ENCODE assay signal across 20 cellular contexts in the genomic region with DNA sequence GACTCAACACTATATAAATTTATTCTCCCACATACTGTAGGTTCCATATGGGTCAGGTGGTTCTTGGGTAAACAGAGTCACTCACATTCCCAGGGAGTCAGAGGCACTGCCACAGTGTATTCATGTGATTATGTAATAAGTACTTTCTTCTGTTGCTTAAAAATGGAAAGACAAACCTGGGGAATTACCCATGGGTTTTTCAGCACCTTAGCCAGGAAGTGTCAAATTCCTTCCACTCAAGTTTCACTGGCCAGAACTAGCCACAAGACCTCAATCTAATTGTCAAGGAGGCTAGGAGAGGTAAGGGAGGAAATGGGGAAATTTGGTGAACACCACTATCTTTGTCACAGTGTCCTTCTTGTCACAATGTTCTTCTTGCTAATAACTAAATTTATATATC.
A peak's percentile ranks its signal among the peaks of the same experiment; 100 is the strongest.
DNase-seq lines count a peak whose midpoint lies in the region; ATAC-seq, FAIRE-seq and TF ChIP-seq lines count a peak whose summit lies in the region.
"Had no signal": no experiment of that assay in that cellular context is flagged by ENCODE, and none has a peak within 500 bp of the region (broad histone marks: within the 10 kb centered on the region; RNA-seq: fewer than 3 reads in every experiment).

No MANE protein-coding gene starts in this region.

- H4K20me1 ChIP-seq in GM23338 (replicated peaks; ENCODE audit: insufficient read depth) (no peaks in the 10 kb centered on the region), OCI-LY7 (ENCODE audit: insufficient read depth, low read length) (no peaks in the 10 kb centered on the region), neural progenitor cell (ENCODE audit: low read depth) (no peaks in the 10 kb centered on the region), HepG2 (ENCODE audit: insufficient read depth, low read length) (no peaks in the 10 kb centered on the region)

- POLR2A ChIA-PET in OCI-LY7 (lab: Charles Lee), result interaction anchor here (0.7 kb wide), 1 partner anchor 33 kb away, joined by 4 read pairs; no protein-coding TSS in a partner anchor
- POLR2A ChIA-PET in HepG2 (lab: Yijun Ruan, JAX), result no interaction called here

- no TSS peak for BruUV-seq in OCI-LY7 (replicated peaks; lab: Mats Ljungman, UMichigan)
- no TSS peak for BruUV-seq in HepG2 (replicated peaks; lab: Mats Ljungman, UMichigan)

- TF ChIP-seq EP300 in HepG2 (IDR thresholded peaks at IDR 0.05; ENCODE audit: low read depth in 2 of 2, low read length in 2 of 2) (no peak), HepG2 (CRISPR knock-in tag; IDR thresholded peaks at IDR 0.05; ENCODE audit: borderline replicate concordance) (no peak)

- in situ Hi-C loops in HepG2 (cut with HindIII; ENCODE audit: extremely low pct_ligation_motif_present, low pct_unique_long_range_greater_than_20kb), result no loop called here

- H3K36me3 ChIP-seq in GM23338 (ENCODE audit: insufficient read depth) (no peaks in the 10 kb centered on the region), OCI-LY7 (ENCODE audit: insufficient read depth, low read length) (no peaks in the 10 kb centered on the region), neural progenitor cell (no peaks in the 10 kb centered on the region), HepG2 (replicated peaks in 1 of 2; ENCODE audit: control insufficient read depth in 1 of 2, insufficient read depth in 2 of 2, low read length in 2 of 2) (no peaks in the 10 kb centered on the region)
- H3K36me3 ChIP-seq: Peyer's patch had no signal

- H3K79me2 ChIP-seq in GM23338 (replicated peaks; ENCODE audit: insufficient read depth) (no peaks in the 10 kb centered on the region), OCI-LY7 (ENCODE audit: insufficient read depth, low read depth, low read length) (no peaks in the 10 kb centered on the region), neural progenitor cell (ENCODE audit: low read depth) (no peaks in the 10 kb centered on the region), HepG2 (ENCODE audit: insufficient read depth, low read length) (no peaks in the 10 kb centered on the region)

- H3F3A ChIP-seq in GM23338 (replicated peaks; ENCODE audit: low read depth), result no peaks in the 10 kb centered on the region
- H3F3A ChIP-seq in neural progenitor cell (ENCODE audit: low read depth), result no peaks in the 10 kb centered on the region

- no peak overlapping the region for H3K4me3 Mint-ChIP-seq in GM23338
- no peak overlapping the region for H3K4me3 Mint-ChIP-seq in neural progenitor cell

- TF ChIP-seq CTCF in GM12865 (IDR thresholded peaks at IDR 0.05; ENCODE audit: insufficient read depth, low read depth, low read length, missing control alignments) (no peak), GM23338 (conservative IDR thresholded peaks at IDR 0.05; ENCODE audit: low read depth in 2 of 2) (no peak), OCI-LY7 (conservative IDR thresholded peaks at IDR 0.05; ENCODE audit: low read length) (no peak), neural progenitor cell (IDR thresholded peaks at IDR 0.05) (no peak), HepG2 (CRISPR knock-in tag; IDR thresholded peaks at IDR 0.05) (no peak)

- H3K9me3 Mint-ChIP-seq in GM23338 (no peaks in the 10 kb centered on the region), neural progenitor cell (no peaks in the 10 kb centered on the region)

- H3K9me2 ChIP-seq in GM23338 (ENCODE audit: insufficient read depth) (no peaks in the 10 kb centered on the region), OCI-LY7 (ENCODE audit: insufficient read depth, low read length) (no peaks in the 10 kb centered on the region)
- H3K9me2 ChIP-seq: SK-N-SH had no signal

- intact Hi-C loops in OCI-LY7 (cut with micrococcal nuclease; ENCODE audit: unreplicated experiment), result no loop called here
- intact Hi-C loops in HepG2 (cut with micrococcal nuclease; ENCODE audit: unreplicated experiment), result no loop called here

- no peaks in the 10 kb centered on the region for H3K27me3 ChIP-seq in GM23338 (ENCODE audit: insufficient read depth)
- no peaks in the 10 kb centered on the region for H3K27me3 ChIP-seq in neural progenitor cell
- no peaks in the 10 kb centered on the region for H3K27me3 ChIP-seq in HepG2 (ENCODE audit: control insufficient read depth in 1 of 2, insufficient read depth in 2 of 2, low read length in 2 of 2)
- H3K27me3 ChIP-seq: Peyer's patch had no signal

- no peak for TF ChIP-seq RAD21 in HepG2 (CRISPR knock-in tag; IDR thresholded peaks at IDR 0.05)

- no peaks in the 10 kb centered on the region for H3K9me3 ChIP-seq in OCI-LY7 (ENCODE audit: low read length)
- no peaks in the 10 kb centered on the region for H3K9me3 ChIP-seq in neural progenitor cell (ENCODE audit: low read depth)
- H3K9me3 ChIP-seq in HepG2 (ENCODE audit: low read length), result peaks cover 15% of the 10 kb centered on the region
- H3K9me3 ChIP-seq: Peyer's patch, SK-N-SH had no signal

- no peak overlapping the region for H3K27ac ChIP-seq in GM23338 (ENCODE audit: low read depth)
- H3K27ac ChIP-seq in OCI-LY7 (ENCODE audit: low read depth, low read length, poor library complexity, severe bottlenecking), result no peak overlapping the region
- no peak overlapping the region for H3K27ac ChIP-seq in neural progenitor cell
- no peak overlapping the region for H3K27ac ChIP-seq in HepG2 (ENCODE audit: extremely low read length, insufficient read depth, low read length)
- H3K27ac ChIP-seq: HL-60, Peyer's patch had no signal

- DNase-seq in GM12865 (ENCODE audit: low read depth), result peak; percentile 5
- peak; percentile 8 for DNase-seq in GM23338 (ENCODE audit: low spot score)
- DNase-seq in Kasumi-1 (lab: John Stamatoyannopoulos, UW), result peak; percentile 23 to 26
- peak; percentile 10 for DNase-seq in kidney tubule cell (ENCODE audit: low spot score)
- DNase-seq in OCI-LY7 (ENCODE audit: low spot score), result no peak
- DNase-seq in neural progenitor cell (ENCODE audit: low spot score), result no peak
- no peak for DNase-seq in NCI-H2107 treated with DMSO at 0.1 percent for 48 hours (lab: John Stamatoyannopoulos, UW; ENCODE audit: unreplicated experiment)
- no peak for DNase-seq in HepG2 (ENCODE audit: low spot score)
- DNase-seq: C1 segment of cervical spinal cord, DND-41, GF-D8, HCEC 1CT, NCI-H2029, NCI-H510A treated with DMSO at 0.1 percent for 48 hours, Peyer's patch, Right ventricle myocardium superior, SK-N-SH, T-helper 1 cell had no signal

- peaks cover 17% of the 10 kb centered on the region for H3K4me1 ChIP-seq in GM23338 (ENCODE audit: insufficient read depth)
- no peaks in the 10 kb centered on the region for H3K4me1 ChIP-seq in OCI-LY7 (ENCODE audit: insufficient read depth, low read length, poor library complexity, severe bottlenecking)
- peaks cover 4% of the 10 kb centered on the region for H3K4me1 ChIP-seq in neural progenitor cell
- H3K4me1 ChIP-seq in HepG2 (ENCODE audit: insufficient read depth, low read length), result no peaks in the 10 kb centered on the region
- H3K4me1 ChIP-seq: Peyer's patch had no signal

- H3K9ac ChIP-seq in neural progenitor cell, result no peak overlapping the region
- H3K9ac ChIP-seq in HepG2 (ENCODE audit: insufficient read depth, low read depth, low read length), result no peak overlapping the region
- H3K9ac ChIP-seq: SK-N-SH had no signal

- peaks cover 32% of the 10 kb centered on the region for H3K4me1 Mint-ChIP-seq in GM23338
- H3K4me1 Mint-ChIP-seq in neural progenitor cell, result peaks cover 26% of the 10 kb centered on the region

- H3K27ac Mint-ChIP-seq in GM23338, result no peak overlapping the region
- no peak overlapping the region for H3K27ac Mint-ChIP-seq in neural progenitor cell

- H3K27me3 Mint-ChIP-seq in GM23338 (ENCODE audit: insufficient read depth, low read depth, poor library complexity), result peaks cover 2% of the 10 kb centered on the region
- no peaks in the 10 kb centered on the region for H3K27me3 Mint-ChIP-seq in neural progenitor cell (ENCODE audit: insufficient read depth, low read depth)

- no peak overlapping the region for H2AFZ ChIP-seq in GM23338
- H2AFZ ChIP-seq in OCI-LY7 (ENCODE audit: low read length), result no peak overlapping the region
- H2AFZ ChIP-seq in neural progenitor cell (replicated peaks), result no peak overlapping the region
- no peak overlapping the region for H2AFZ ChIP-seq in HepG2 (ENCODE audit: low read length)

- no peak overlapping the region for H3K4me3 ChIP-seq in GM12865 (ENCODE audit: low read depth, low read length)
- H3K4me3 ChIP-seq in GM23338, result no peak overlapping the region
- no peak overlapping the region for H3K4me3 ChIP-seq in OCI-LY7 (ENCODE audit: low read depth, low read length, poor library complexity, severe bottlenecking)
- H3K4me3 ChIP-seq in neural progenitor cell, result no peak overlapping the region
- no peak overlapping the region for H3K4me3 ChIP-seq in HepG2 (replicated peaks in 1 of 3; ENCODE audit: insufficient read depth in 1 of 3, low read depth in 2 of 3, low read length in 3 of 3)
- H3K4me3 ChIP-seq: Peyer's patch had no signal

- no peak for FAIRE-seq in HepG2 (lab: Jason Lieb, UNC)
- FAIRE-seq: HTR-8/SVneo had no signal

- ATAC-seq in GM23338 (no peak), HepG2 (no peak)

- H3K36me3 Mint-ChIP-seq in GM23338 (ENCODE audit: low read depth) (no peaks in the 10 kb centered on the region), neural progenitor cell (no peaks in the 10 kb centered on the region)

- TF ChIP-seq POLR2A in HepG2 (IDR thresholded peaks at IDR 0.05; ENCODE audit: insufficient read depth in 1 of 2, low read depth in 2 of 2, low read length in 2 of 2), result no peak

- CTCF ChIA-PET in OCI-LY7 (lab: Charles Lee; ENCODE audit: unreplicated experiment) (no interaction called here), HepG2 (lab: Yijun Ruan, JAX; ENCODE audit: low intra/inter-chr PET ratio, low total read pairs) (no interaction called here)

- H3K4me2 ChIP-seq in GM23338, result no peak overlapping the region
- H3K4me2 ChIP-seq in OCI-LY7 (ENCODE audit: low read length), result no peak overlapping the region
- no peak overlapping the region for H3K4me2 ChIP-seq in neural progenitor cell
- no peak overlapping the region for H3K4me2 ChIP-seq in HepG2 (ENCODE audit: low read depth, low read length)
- H3K4me2 ChIP-seq: SK-N-SH had no signal

TF ChIP-seq in GM23338, 12 proteins besides CTCF, POLR2A, EP300 and RAD21:
- TF ChIP-seq NANOG (IDR thresholded peaks at IDR 0.05; ENCODE audit: borderline replicate concordance) (no peak), STAT1 (IDR thresholded peaks at IDR 0.05; ENCODE audit: unreplicated experiment) (no peak)
TF ChIP-seq in GM23338: peak in this region for 0.

TF ChIP-seq in HepG2, 621 proteins besides CTCF, POLR2A, EP300 and RAD21 (continues in another document):
- TF ChIP-seq, protein P1, sequence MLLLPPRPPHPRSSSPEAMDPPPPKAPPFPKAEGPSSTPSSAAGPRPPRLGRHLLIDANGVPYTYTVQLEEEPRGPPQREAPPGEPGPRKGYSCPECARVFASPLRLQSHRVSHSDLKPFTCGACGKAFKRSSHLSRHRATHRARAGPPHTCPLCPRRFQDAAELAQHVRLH (CRISPR knock-in tag; IDR thresholded peaks at IDR 0.05; ENCODE audit: borderline replicate concordance, low read depth), result no peak
- no peak for TF ChIP-seq CEBPG (CRISPR knock-in tag; IDR thresholded peaks at IDR 0.05)

Comparison
In these comparisons a context has a peak if more than half of its experiments do, and no peak if none do; other contexts are left out.
1. DNase-seq: peak in GM12865 (single experiment), GM23338 (single experiment), Kasumi-1 (2 of 2) and kidney tubule cell (single experiment); none in OCI-LY7 (single experiment), neural progenitor cell (single experiment), NCI-H2107 treated with DMSO at 0.1 percent for 48 hours (single experiment) and HepG2 (single experiment).